22 cellular contexts compared by ENCODE assay signal in the genomic region with DNA sequence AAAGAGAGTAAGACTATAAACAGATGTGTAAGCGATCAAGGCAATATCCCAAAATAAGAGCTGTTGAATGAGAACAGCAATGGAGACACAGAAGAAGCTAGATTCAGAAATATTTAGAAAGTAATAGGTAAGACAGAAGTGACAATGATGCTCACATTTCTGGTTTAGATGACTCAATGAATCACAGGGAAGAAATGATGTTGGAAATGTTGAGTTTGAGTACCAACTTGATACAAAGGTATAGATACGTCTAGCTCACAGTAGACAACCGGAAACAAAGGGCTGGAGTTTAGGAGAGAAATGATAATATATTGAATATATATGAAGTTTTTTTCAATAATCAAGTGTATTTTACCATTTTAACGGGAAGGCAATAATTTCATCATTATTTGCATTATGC. TPM values are rescaled to one million over a fixed set of nuclear protein-coding genes. Genes with fewer than 3 reads are reported as not detected.
A peak's percentile ranks its signal among the peaks of the same experiment; 100 is the strongest.
DNase-seq lines count a peak whose midpoint lies in the region; ATAC-seq and TF ChIP-seq lines count a peak whose summit lies in the region.
"Had no signal": no experiment of that assay in that cellular context is flagged by ENCODE, and none has a peak within 500 bp of the region (broad histone marks: within the 10 kb centered on the region; RNA-seq: fewer than 3 reads in every experiment).

No MANE protein-coding gene starts in this region.

- H3K4me3 Mint-ChIP-seq in activated CD4-positive, alpha-beta T cell treated with anti-CD3 and anti-CD28 coated beads for 36 hours: no peak overlapping the region
- H3K4me3 Mint-ChIP-seq in activated naive CD4-positive, alpha-beta T cell treated with anti-CD3 and anti-CD28 coated beads, Interleukin-2, amount 10 ng/mL, durations not matched to agents 7 days and 5 days: no peak overlapping the region
- H3K4me3 Mint-ChIP-seq in activated T-helper 17 cell treated with anti-CD3 and anti-CD28 coated beads, Interleukin-2, amount 50 U/mL, for 72 hours: no peak overlapping the region
- H3K4me3 Mint-ChIP-seq in progenitor cell of endocrine pancreas (ENCODE audit: low read depth): no peak overlapping the region

- intact Hi-C loops in activated CD4-positive, alpha-beta T cell treated with anti-CD3 and anti-CD28 coated beads for 36 hours (cut with DNase I, micrococcal nuclease): no loop called here

- DNase-seq in activated CD4-positive, alpha-beta T cell treated with anti-CD3 and anti-CD28 coated beads for 36 hours: no peak
- no peak for DNase-seq in activated CD4-positive, alpha-beta T cell treated with anti-CD3 and anti-CD28 coated beads, Interleukin-2, amount 50 U/mL, for 1 hour
- no peak for DNase-seq in activated naive CD4-positive, alpha-beta T cell treated with anti-CD3 and anti-CD28 coated beads, Interleukin-2, amount 50 U/mL, for 72 hours (ENCODE audit: low spot score in 2 of 2)
- DNase-seq in activated naive CD4-positive, alpha-beta T cell treated with anti-CD3 and anti-CD28 coated beads, Interleukin-2, amount 10 ng/mL, durations not matched to agents 7 days and 5 days: no peak
- DNase-seq in progenitor cell of endocrine pancreas (ENCODE audit: low spot score, unreplicated experiment): no peak
- DNase-seq: 8988T, ACHN, BE2C, DMS153, DND-41, HCEC 1CT, Karpas-422, NCI-H1092, NCI-H1417 treated with DMSO at 0.1 percent for 48 hours, NCI-H1694 treated with DMSO at 0.1 percent for 48 hours, NCI-H2081, NCI-H2227 treated with DMSO at 0.1 percent for 48 hours, NCI-H526 treated with DMSO at 0.1 percent for 48 hours, RPMI8226 had no signal

- peak overlapping the region; percentile 35 for H3K27ac Mint-ChIP-seq in activated CD4-positive, alpha-beta T cell treated with anti-CD3 and anti-CD28 coated beads for 36 hours
- H3K27ac Mint-ChIP-seq in activated naive CD4-positive, alpha-beta T cell treated with anti-CD3 and anti-CD28 coated beads, Interleukin-2, amount 50 U/mL, for 72 hours: peak overlapping the region in 1 of 2 donors; percentile 25
- H3K27ac Mint-ChIP-seq in activated naive CD4-positive, alpha-beta T cell treated with anti-CD3 and anti-CD28 coated beads, Interleukin-2, amount 10 ng/mL, durations not matched to agents 7 days and 5 days: no peak overlapping the region
- no peak overlapping the region for H3K27ac Mint-ChIP-seq in activated T-helper 17 cell treated with anti-CD3 and anti-CD28 coated beads, Interleukin-2, amount 50 U/mL, for 72 hours
- no peak overlapping the region for H3K27ac Mint-ChIP-seq in progenitor cell of endocrine pancreas

- no peaks in the 10 kb centered on the region for H3K9me3 Mint-ChIP-seq in activated CD4-positive, alpha-beta T cell treated with anti-CD3 and anti-CD28 coated beads for 36 hours (ENCODE audit: low read depth)
- no peaks in the 10 kb centered on the region for H3K9me3 Mint-ChIP-seq in activated naive CD4-positive, alpha-beta T cell treated with anti-CD3 and anti-CD28 coated beads, Interleukin-2, amount 50 U/mL, for 72 hours
- no peaks in the 10 kb centered on the region for H3K9me3 Mint-ChIP-seq in activated naive CD4-positive, alpha-beta T cell treated with anti-CD3 and anti-CD28 coated beads, Interleukin-2, amount 10 ng/mL, durations not matched to agents 7 days and 5 days
- no peaks in the 10 kb centered on the region for H3K9me3 Mint-ChIP-seq in activated T-helper 17 cell treated with anti-CD3 and anti-CD28 coated beads, Interleukin-2, amount 50 U/mL, for 72 hours
- no peaks in the 10 kb centered on the region for H3K9me3 Mint-ChIP-seq in progenitor cell of endocrine pancreas (ENCODE audit: low read depth)

- no peak for TF ChIP-seq CTCF in progenitor cell of endocrine pancreas (IDR thresholded peaks at IDR 0.05; ENCODE audit: unreplicated experiment)

- POLR2A ChIA-PET in activated CD4-positive, alpha-beta T cell treated with anti-CD3 and anti-CD28 coated beads for 36 hours (lab: Charles Lee): interaction anchor here (0.6 kb wide), 1 partner anchor 333 kb away, joined by 3 read pairs; no protein-coding TSS in a partner anchor

- ATAC-seq in activated CD4-positive, alpha-beta T cell treated with anti-CD3 and anti-CD28 coated beads for 36 hours: peak; percentile 36
- peak; percentile 32 to 66 for ATAC-seq in activated naive CD4-positive, alpha-beta T cell treated with anti-CD3 and anti-CD28 coated beads, Interleukin-2, amount 50 U/mL, for 72 hours
- ATAC-seq in activated T-helper 17 cell treated with anti-CD3 and anti-CD28 coated beads, Interleukin-2, amount 50 U/mL, for 72 hours (replicated peaks): peak; percentile 59
- ATAC-seq in HG02885 (IDR thresholded peaks at IDR 0.05; ENCODE audit: poor library complexity, unreplicated experiment): no peak
- ATAC-seq: HepG2 had no signal

- peaks cover 22% of the 10 kb centered on the region for H3K36me3 Mint-ChIP-seq in activated CD4-positive, alpha-beta T cell treated with anti-CD3 and anti-CD28 coated beads for 36 hours (ENCODE audit: low read depth)
- H3K36me3 Mint-ChIP-seq in activated naive CD4-positive, alpha-beta T cell treated with anti-CD3 and anti-CD28 coated beads, Interleukin-2, amount 50 U/mL, for 72 hours: peaks cover under 1 to 20% of the 10 kb centered on the region in 2 donors
- peaks cover 29% of the 10 kb centered on the region for H3K36me3 Mint-ChIP-seq in activated naive CD4-positive, alpha-beta T cell treated with anti-CD3 and anti-CD28 coated beads, Interleukin-2, amount 10 ng/mL, durations not matched to agents 7 days and 5 days
- peaks cover 58% of the 10 kb centered on the region for H3K36me3 Mint-ChIP-seq in activated T-helper 17 cell treated with anti-CD3 and anti-CD28 coated beads, Interleukin-2, amount 50 U/mL, for 72 hours (ENCODE audit: low read depth)
- H3K36me3 Mint-ChIP-seq in progenitor cell of endocrine pancreas (ENCODE audit: insufficient read depth): peaks cover 3% of the 10 kb centered on the region

- CTCF ChIA-PET in activated CD4-positive, alpha-beta T cell treated with anti-CD3 and anti-CD28 coated beads for 36 hours (lab: Charles Lee): interaction anchor here (0.5 to 0.6 kb wide), 3 partner anchors 16 to 513 kb away, joined by 3 to 4 read pairs (median 3); no protein-coding TSS in a partner anchor
- CTCF ChIA-PET in activated naive CD4-positive, alpha-beta T cell treated with anti-CD3 and anti-CD28 coated beads, Interleukin-2, amount 10 ng/mL, durations not matched to agents 7 days and 5 days (lab: Charles Lee): interaction anchor here (0.8 kb wide), 1 partner anchor 70 kb away, joined by 3 read pairs; a partner anchor contains a TSS

- no peaks in the 10 kb centered on the region for H3K27me3 Mint-ChIP-seq in activated CD4-positive, alpha-beta T cell treated with anti-CD3 and anti-CD28 coated beads for 36 hours
- H3K27me3 Mint-ChIP-seq in activated naive CD4-positive, alpha-beta T cell treated with anti-CD3 and anti-CD28 coated beads, Interleukin-2, amount 10 ng/mL, durations not matched to agents 7 days and 5 days: no peaks in the 10 kb centered on the region
- H3K27me3 Mint-ChIP-seq in activated T-helper 17 cell treated with anti-CD3 and anti-CD28 coated beads, Interleukin-2, amount 50 U/mL, for 72 hours: no peaks in the 10 kb centered on the region
- H3K27me3 Mint-ChIP-seq in progenitor cell of endocrine pancreas: no peaks in the 10 kb centered on the region

- H3K4me1 Mint-ChIP-seq in activated CD4-positive, alpha-beta T cell treated with anti-CD3 and anti-CD28 coated beads for 36 hours: peaks cover 71% of the 10 kb centered on the region
- H3K4me1 Mint-ChIP-seq in activated naive CD4-positive, alpha-beta T cell treated with anti-CD3 and anti-CD28 coated beads, Interleukin-2, amount 10 ng/mL, durations not matched to agents 7 days and 5 days: peaks cover 42% of the 10 kb centered on the region
- peaks cover 32% of the 10 kb centered on the region for H3K4me1 Mint-ChIP-seq in activated T-helper 17 cell treated with anti-CD3 and anti-CD28 coated beads, Interleukin-2, amount 50 U/mL, for 72 hours
- H3K4me1 Mint-ChIP-seq in progenitor cell of endocrine pancreas (ENCODE audit: low read depth): peaks cover 20% of the 10 kb centered on the region

RNA-seq across cellular contexts. Expression of a gene that starts 6.5 kb away (rescaled TPM):
- total RNA-seq in activated CD4-positive, alpha-beta T cell treated with anti-CD3 and anti-CD28 coated beads for 36 hours: 10 to 100 TPM; 57.0 to 63.9 TPM
- total RNA-seq in activated naive CD4-positive, alpha-beta T cell treated with anti-CD3 and anti-CD28 coated beads, Interleukin-2, amount 50 U/mL, for 72 hours: 100 to 1,000 TPM in 1 of 2 donors, 10 to 100 TPM in 1; 58.7 to 102 TPM
- total RNA-seq in activated T-helper 17 cell treated with anti-CD3 and anti-CD28 coated beads, Interleukin-2, amount 50 U/mL, for 72 hours: 10 to 100 TPM; 47.8 to 51.1 TPM
- 48.8 and 52.6 TPM in 2 replicates for total RNA-seq in progenitor cell of endocrine pancreas

RNA-seq across cellular contexts. Expression of a gene that starts 30.2 kb away (rescaled TPM):
- 100 to 1,000 TPM; 100 to 110 TPM for total RNA-seq in activated CD4-positive, alpha-beta T cell treated with anti-CD3 and anti-CD28 coated beads for 36 hours
- total RNA-seq in activated naive CD4-positive, alpha-beta T cell treated with anti-CD3 and anti-CD28 coated beads, Interleukin-2, amount 50 U/mL, for 72 hours: 100 to 1,000 TPM; 131 to 132 TPM
- total RNA-seq in activated T-helper 17 cell treated with anti-CD3 and anti-CD28 coated beads, Interleukin-2, amount 50 U/mL, for 72 hours: 100 to 1,000 TPM in 1 of 2 donors, 10 to 100 TPM in 1; 98.0 to 130 TPM
- total RNA-seq in progenitor cell of endocrine pancreas: 84.7 and 93.4 TPM in 2 replicates

RNA-seq across cellular contexts. Expression of a gene that starts 42.1 kb away (rescaled TPM):
- total RNA-seq in activated CD4-positive, alpha-beta T cell treated with anti-CD3 and anti-CD28 coated beads for 36 hours: 10 to 100 TPM; 60.6 to 80.4 TPM
- 100 to 1,000 TPM in 1 of 2 donors, 10 to 100 TPM in 1; 67.6 to 174 TPM for total RNA-seq in activated naive CD4-positive, alpha-beta T cell treated with anti-CD3 and anti-CD28 coated beads, Interleukin-2, amount 50 U/mL, for 72 hours
- 100 to 1,000 TPM in 1 of 2 donors, 10 to 100 TPM in 1; 84.9 to 131 TPM for total RNA-seq in activated T-helper 17 cell treated with anti-CD3 and anti-CD28 coated beads, Interleukin-2, amount 50 U/mL, for 72 hours
- total RNA-seq in progenitor cell of endocrine pancreas: 40.9 and 41.9 TPM in 2 replicates

RNA-seq across cellular contexts. Expression of a gene that starts 47.0 kb away (rescaled TPM):
- 10 to 100 TPM; 64.4 to 65.5 TPM for total RNA-seq in activated CD4-positive, alpha-beta T cell treated with anti-CD3 and anti-CD28 coated beads for 36 hours
- total RNA-seq in activated naive CD4-positive, alpha-beta T cell treated with anti-CD3 and anti-CD28 coated beads, Interleukin-2, amount 50 U/mL, for 72 hours: 10 to 100 TPM; 54.9 to 96.6 TPM
- total RNA-seq in activated T-helper 17 cell treated with anti-CD3 and anti-CD28 coated beads, Interleukin-2, amount 50 U/mL, for 72 hours: 100 to 1,000 TPM; 109 to 117 TPM
- total RNA-seq in progenitor cell of endocrine pancreas: 70.6 and 75.4 TPM in 2 replicates

RNA-seq across cellular contexts. Expression of a gene that starts 51.4 kb away (rescaled TPM):
- total RNA-seq in activated CD4-positive, alpha-beta T cell treated with anti-CD3 and anti-CD28 coated beads for 36 hours: 1 to 10 TPM; 8.5 to 9.1 TPM
- total RNA-seq in activated naive CD4-positive, alpha-beta T cell treated with anti-CD3 and anti-CD28 coated beads, Interleukin-2, amount 50 U/mL, for 72 hours: 10 to 100 TPM in 1 of 2 donors, 1 to 10 TPM in 1; 8.9 to 12.0 TPM
- total RNA-seq in activated T-helper 17 cell treated with anti-CD3 and anti-CD28 coated beads, Interleukin-2, amount 50 U/mL, for 72 hours: 1 to 10 TPM; 7.4 to 9.3 TPM
- 36.6 and 41.7 TPM in 2 replicates for total RNA-seq in progenitor cell of endocrine pancreas
